ENCODE assay signal across 2 cellular contexts in genomic region chr9:22005700-22006605, GRCh38.
A peak's percentile ranks its signal among the peaks of the same experiment; 100 is the strongest.
TF ChIP-seq lines count a peak whose summit lies in the region.

No MANE protein-coding gene starts in this region.

TF ChIP-seq in endothelial cell of umbilical vein, 7 proteins besides CTCF, POLR2A, EP300 and RAD21:
- no peak for TF ChIP-seq JUN (IDR thresholded peaks at IDR 0.05; ENCODE audit: borderline replicate concordance, insufficient read depth, insufficient read length, low read depth)
- no peak for TF ChIP-seq POLR2AphosphoS5 (IDR thresholded peaks at IDR 0.05; ENCODE audit: insufficient read depth, low read depth, low read length)
- no peak for TF ChIP-seq FOS (IDR thresholded peaks at IDR 0.05; ENCODE audit: borderline replicate concordance, insufficient read depth, low read length)
- TF ChIP-seq EZH2 (IDR thresholded peaks at IDR 0.05; ENCODE audit: borderline replicate concordance, low read depth, low read length, severe bottlenecking) = peak; percentile 62
TF ChIP-seq in endothelial cell of umbilical vein: peak in this region for 1.

TF ChIP-seq in neural cell, 6 proteins besides CTCF, POLR2A, EP300 and RAD21:
- TF ChIP-seq EZH2 (IDR thresholded peaks at IDR 0.05; ENCODE audit: borderline replicate concordance, insufficient read depth, low read length, poor library complexity, severe bottlenecking) (peak; percentile 92), TAF1 (IDR thresholded peaks at IDR 0.05; ENCODE audit: low read depth) (no peak)
TF ChIP-seq in neural cell: peak in this region for 1.
